Comparison of ENCODE assay signal across 8 cellular contexts in genomic region chr2:11746807-11747459, GRCh38. TPM values are rescaled to one million over a fixed set of nuclear protein-coding genes. Genes with fewer than 3 reads are reported as not detected.
DNase-seq lines count a peak whose midpoint lies in the region; ATAC-seq and TF ChIP-seq lines count a peak whose summit lies in the region.

No MANE protein-coding gene starts in this region.

- peak overlapping the region; percentile 72 to 93 (median 81) for H3K4me3 ChIP-seq in BLaER1 treated with 17β-estradiol and CSF1 and Interleukin-3, amounts not matched to agents 10 nM and 100 nM
- H3K4me3 ChIP-seq in GM23248 = peak overlapping the region; percentile 75
- peak overlapping the region; percentile 85 for H3K4me3 ChIP-seq in brain microvascular endothelial cell (ENCODE audit: low read depth, low read length)

- in situ Hi-C loops in GM23248 (cut with MboI) (no loop called here), brain microvascular endothelial cell (cut with HindIII; ENCODE audit: low pct_ligation_motif_present, low sequenced_read_pairs) (no loop called here)

- H3K9me3 ChIP-seq in BLaER1 treated with 17β-estradiol and CSF1 and Interleukin-3, amounts not matched to agents 10 nM and 100 nM (replicated peaks in 1 of 11) = no peaks in the 10 kb centered on the region
- no peaks in the 10 kb centered on the region for H3K9me3 ChIP-seq in GM23248 (ENCODE audit: low read depth)

- H2AFZ ChIP-seq in GM23248 = peak overlapping the region; percentile 65

- peaks cover 82 to 92% (median 86%) of the 10 kb centered on the region in 10 experiments for H3K4me1 ChIP-seq in BLaER1 treated with 17β-estradiol and CSF1 and Interleukin-3, amounts not matched to agents 10 nM and 100 nM
- H3K4me1 ChIP-seq in GM23248 (ENCODE audit: insufficient read depth) = peaks cover 6% of the 10 kb centered on the region; the same call in 1 of the 2 replicates

- H3K4me2 ChIP-seq in BLaER1 treated with 17β-estradiol and CSF1 and Interleukin-3, amounts not matched to agents 10 nM and 100 nM = peak overlapping the region; percentile 91 to 98 (median 94)
- H3K4me2 ChIP-seq in GM23248 (ENCODE audit: unreplicated experiment) = peak overlapping the region; percentile 80

- WGBS in GM23248 (ENCODE audit: low coverage in 1 of 2, low lambda C conversion rate in 2 of 2, missing lambda C conversion rate in 2 of 2), 2 experiments = 2% methylated on average over 16 to 36 of the region's 42 CpGs

- H4K20me1 ChIP-seq in BLaER1 treated with 17β-estradiol and CSF1 and Interleukin-3, amounts not matched to agents 10 nM and 100 nM = peaks cover 30 to 48% (median 39%) of the 10 kb centered on the region in 11 experiments; a peak in 21 of 22 replicates
- no peaks in the 10 kb centered on the region for H4K20me1 ChIP-seq in GM23248 (ENCODE audit: insufficient read depth)

- H3K27me3 ChIP-seq in BLaER1 treated with 17β-estradiol and CSF1 and Interleukin-3, amounts not matched to agents 10 nM and 100 nM = no peaks in the 10 kb centered on the region
- H3K27me3 ChIP-seq in GM23248 (replicated peaks; ENCODE audit: insufficient read depth) (no peaks in the 10 kb centered on the region), brain microvascular endothelial cell (replicated peaks) (no peaks in the 10 kb centered on the region)

- H3K9ac ChIP-seq in BLaER1 treated with 17β-estradiol and CSF1 and Interleukin-3, amounts not matched to agents 10 nM and 100 nM = peak overlapping the region; percentile 84 to 93 (median 91)
- H3K9ac ChIP-seq in GM23248 = peak overlapping the region; percentile 87

- no peaks in the 10 kb centered on the region for H3K9me2 ChIP-seq in GM23248 (ENCODE audit: insufficient read depth)

- no peaks in the 10 kb centered on the region for H3F3A ChIP-seq in GM23248 (ENCODE audit: insufficient read depth)

- H3K27ac ChIP-seq in BLaER1 treated with 17β-estradiol and CSF1 and Interleukin-3, amounts not matched to agents 10 nM and 100 nM = peak overlapping the region; percentile 62 to 93 (median 89); a peak in 21 of 22 replicates
- H3K27ac ChIP-seq in GM23248 = peak overlapping the region; percentile 40
- H3K27ac ChIP-seq in brain microvascular endothelial cell = peak overlapping the region; percentile 44

- DNase-seq in GM23248 (peak; percentile 53), NCI-H526 (lab: John Stamatoyannopoulos, UW) (peak; percentile 29 to 76), brain microvascular endothelial cell (peak; percentile 7), kidney tubule cell (ENCODE audit: low spot score) (peak; percentile 49), activated gamma-delta T cell (lab: John Stamatoyannopoulos, UW) (no peak)
- DNase-seq in stimulated activated naive CD8-positive, alpha-beta T cell treated with anti-CD3 and anti-CD28 coated beads, Interleukin-15, Interleukin-2, amounts not matched to agents 100 U/mL and 50 U/mL, for 24 hours = peak; percentile 36

- ATAC-seq in stimulated activated naive CD8-positive, alpha-beta T cell treated with anti-CD3 and anti-CD28 coated beads, Interleukin-15, Interleukin-2, amounts not matched to agents 100 U/mL and 50 U/mL, for 24 hours = peak; percentile 25
- no peak for ATAC-seq in HG02678 (IDR thresholded peaks at IDR 0.05; ENCODE audit: unreplicated experiment)

- H3K79me2 ChIP-seq in GM23248 (ENCODE audit: insufficient read depth) = peaks cover 51% of the 10 kb centered on the region

- H3K36me3 ChIP-seq in BLaER1 treated with 17β-estradiol and CSF1 and Interleukin-3, amounts not matched to agents 10 nM and 100 nM = no peaks in the 10 kb centered on the region
- H3K36me3 ChIP-seq in GM23248 (ENCODE audit: low read depth) (no peaks in the 10 kb centered on the region), brain microvascular endothelial cell (replicated peaks) (no peaks in the 10 kb centered on the region)

- no peak for TF ChIP-seq CTCF in brain microvascular endothelial cell (IDR thresholded peaks at IDR 0.05; ENCODE audit: low read depth, low read length, missing control alignments)

RNA-seq across cellular contexts. Expression of gene LPIN1, which starts 0.5 kb away (rescaled TPM):
- total RNA-seq in GM23248 (2014; rRNA removed; shearing (Covaris generic)) = 11.3 and 12.6 TPM in 2 replicates
- 9.9 and 11.2 TPM in 2 replicates for polyA plus RNA-seq in GM23248 (2016; fragmentation: Nextera tagmentation; extraction: Ambion mirVana)
